ENCODE assay signal across 31 cellular contexts in the genomic region with DNA sequence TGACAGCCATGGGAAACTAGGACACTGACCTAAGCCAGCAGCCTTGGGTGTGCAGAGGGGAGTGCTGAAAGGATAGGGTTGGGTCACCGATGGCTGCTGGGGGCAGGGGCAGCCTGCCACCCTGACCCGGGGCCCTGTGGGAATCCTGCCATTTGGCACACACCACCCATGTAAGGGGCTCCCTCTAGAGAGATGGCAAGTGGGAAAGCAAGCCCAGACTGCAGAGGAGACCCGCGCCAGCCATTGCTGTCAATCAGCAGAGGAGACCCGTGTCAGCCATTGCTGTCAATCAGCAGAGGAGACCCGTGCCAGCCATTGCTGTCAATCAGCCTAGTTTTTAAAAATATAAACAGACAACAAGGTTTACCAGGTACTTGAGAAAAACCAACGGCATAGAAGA. TPM values are rescaled to one million over a fixed set of nuclear protein-coding genes. Genes with fewer than 3 reads are reported as not detected.
"Had no signal": no experiment of that assay in that cellular context is flagged by ENCODE, and none has a peak within 500 bp of the region (broad histone marks: within the 10 kb centered on the region; RNA-seq: fewer than 3 reads in every experiment).

No MANE protein-coding gene starts in this region.

- H3K4me3 ChIP-seq: adrenal gland, SK-N-MC had no signal

- ATAC-seq: activated T-helper 17 cell treated with anti-CD3 and anti-CD28 coated beads, Interleukin-2, amount 50 U/mL, for 72 hours; T-cell had no signal

- H3K27me3 ChIP-seq: adrenal gland had no signal

- H3K36me3 Mint-ChIP-seq: activated naive CD8-positive, alpha-beta T cell treated with anti-CD3 and anti-CD28 coated beads, Interleukin-2, amount 10 ng/mL, durations not matched to agents 7 days and 5 days; T-cell had no signal

- H3K4me3 Mint-ChIP-seq: activated B cell treated with CpG ODN at 0.5 μM for 24 hours; activated CD4-positive, alpha-beta memory T cell treated with anti-CD3 and anti-CD28 coated beads, Interleukin-2, amount 10 ng/mL, durations not matched to agents 7 days and 5 days; activated CD4-positive, alpha-beta T cell treated with anti-CD3 and anti-CD28 coated beads, Interleukin-2, amount 10 ng/mL, durations not matched to agents 24 days and 14 days; activated naive CD8-positive, alpha-beta T cell treated with anti-CD3 and anti-CD28 coated beads, Interleukin-2, amount 10 ng/mL, durations not matched to agents 7 days and 5 days; activated T-helper 17 cell treated with anti-CD3 and anti-CD28 coated beads, Interleukin-2, amount 50 U/mL, for 72 hours; T-cell had no signal

- H3K4me1 ChIP-seq: adrenal gland had no signal

- FAIRE-seq: TTC549 had no signal

- H3K36me3 ChIP-seq: adrenal gland had no signal

- H3K27ac ChIP-seq: adrenal gland, SK-N-MC had no signal

- H3K9me3 ChIP-seq: adrenal gland had no signal

- H3K9me3 Mint-ChIP-seq: activated B cell treated with CpG ODN at 0.5 μM for 24 hours; activated CD4-positive, alpha-beta T cell treated with anti-CD3 and anti-CD28 coated beads, Interleukin-2, amount 10 ng/mL, durations not matched to agents 24 days and 14 days; activated naive CD8-positive, alpha-beta T cell treated with anti-CD3 and anti-CD28 coated beads, Interleukin-2, amount 10 ng/mL, durations not matched to agents 7 days and 5 days; activated T-helper 17 cell treated with anti-CD3 and anti-CD28 coated beads, Interleukin-2, amount 50 U/mL, for 72 hours had no signal

- DNase-seq: activated B cell treated with CpG ODN at 0.5 μM for 24 hours; activated CD4-positive, alpha-beta memory T cell treated with anti-CD3 and anti-CD28 coated beads, Interleukin-2, amount 10 ng/mL, durations not matched to agents 7 days and 5 days; activated CD4-positive, alpha-beta T cell treated with anti-CD3 and anti-CD28 coated beads for 1 hour; activated CD4-positive, alpha-beta T cell treated with anti-CD3 and anti-CD28 coated beads, Interleukin-2, amount 10 ng/mL, durations not matched to agents 24 days and 14 days; activated naive CD4-positive, alpha-beta T cell treated with anti-CD3 and anti-CD28 coated beads, Interleukin-2, amount 50 U/mL, for 16 hours; activated naive CD8-positive, alpha-beta T cell treated with anti-CD3 and anti-CD28 coated beads, Interleukin-2, amount 10 ng/mL, durations not matched to agents 7 days and 5 days; activated T-cell treated with anti-CD3 and anti-CD28 coated beads for 4 hours; activated T-cell treated with anti-CD3 and anti-CD28 coated beads, Interleukin-2, amount 50 U/mL, for 48 hours; anterior cingulate cortex; Kasumi-1; KBM-7; NCI-H1048; NCI-H146; NCI-H187 treated with DMSO at 0.1 percent for 48 hours; NCI-H2081 treated with DMSO at 0.1 percent for 48 hours; NCI-H446 treated with DMSO at 0.1 percent for 48 hours; NCI-H526; NCI-H82; SIG-M5; T-cell; T-helper 2 cell; T1000 had no signal

- H3K27ac Mint-ChIP-seq: activated B cell treated with CpG ODN at 0.5 μM for 24 hours; activated CD4-positive, alpha-beta memory T cell treated with anti-CD3 and anti-CD28 coated beads, Interleukin-2, amount 10 ng/mL, durations not matched to agents 7 days and 5 days; activated CD4-positive, alpha-beta T cell treated with anti-CD3 and anti-CD28 coated beads, Interleukin-2, amount 10 ng/mL, durations not matched to agents 24 days and 14 days; activated naive CD8-positive, alpha-beta T cell treated with anti-CD3 and anti-CD28 coated beads, Interleukin-2, amount 10 ng/mL, durations not matched to agents 7 days and 5 days; activated T-helper 17 cell treated with anti-CD3 and anti-CD28 coated beads, Interleukin-2, amount 50 U/mL, for 72 hours; T-cell had no signal

- H3K4me1 Mint-ChIP-seq: activated B cell treated with CpG ODN at 0.5 μM for 24 hours; activated CD4-positive, alpha-beta memory T cell treated with anti-CD3 and anti-CD28 coated beads, Interleukin-2, amount 10 ng/mL, durations not matched to agents 7 days and 5 days; activated CD4-positive, alpha-beta T cell treated with anti-CD3 and anti-CD28 coated beads, Interleukin-2, amount 10 ng/mL, durations not matched to agents 24 days and 14 days; activated naive CD8-positive, alpha-beta T cell treated with anti-CD3 and anti-CD28 coated beads, Interleukin-2, amount 10 ng/mL, durations not matched to agents 7 days and 5 days; activated T-helper 17 cell treated with anti-CD3 and anti-CD28 coated beads, Interleukin-2, amount 50 U/mL, for 72 hours; T-cell had no signal

RNA-seq across cellular contexts. Expression of a gene that starts 52.0 kb away (rescaled TPM):
- total RNA-seq: activated B cell treated with CpG ODN at 0.5 μM for 24 hours; activated CD4-positive, alpha-beta memory T cell treated with anti-CD3 and anti-CD28 coated beads, Interleukin-2, amount 10 ng/mL, durations not matched to agents 7 days and 5 days; activated CD4-positive, alpha-beta T cell treated with anti-CD3 and anti-CD28 coated beads, Interleukin-2, amount 10 ng/mL, durations not matched to agents 24 days and 14 days; activated CD8-positive, alpha-beta memory T cell treated with anti-CD3 and anti-CD28 coated beads for 36 hours; activated naive CD8-positive, alpha-beta T cell treated with anti-CD3 and anti-CD28 coated beads, Interleukin-2, amount 10 ng/mL, durations not matched to agents 7 days and 5 days; activated T-helper 17 cell treated with anti-CD3 and anti-CD28 coated beads, Interleukin-2, amount 50 U/mL, for 72 hours; adrenal gland; cardiac septum; M059J; OCI-LY7; RPMI7951; T-cell had no signal
- polyA plus RNA-seq: adrenal gland had no signal
